34 cellular contexts compared by ENCODE assay signal in the genomic region with DNA sequence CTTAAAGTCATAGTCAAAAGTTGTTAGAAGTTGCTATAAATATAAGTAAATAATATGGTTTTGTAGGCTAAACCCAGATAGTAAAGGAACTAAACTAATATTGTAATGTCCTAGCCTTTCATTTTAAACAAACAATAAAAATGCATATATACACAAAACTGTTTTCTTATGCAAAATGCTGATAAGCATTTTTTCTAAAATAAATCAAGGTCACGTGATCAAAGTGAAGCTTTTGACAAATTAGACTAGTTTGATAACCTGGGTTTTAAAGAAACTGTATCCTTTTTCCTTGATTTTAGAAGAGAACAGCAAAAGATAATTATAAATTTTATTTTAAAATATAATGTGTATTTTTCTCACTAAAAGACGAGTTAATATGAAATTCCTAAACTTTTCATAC.
"Had no signal": no experiment of that assay in that cellular context is flagged by ENCODE, and none has a peak within 500 bp of the region (broad histone marks: within the 10 kb centered on the region; RNA-seq: fewer than 3 reads in every experiment).

No MANE protein-coding gene starts in this region.

- H3K36me3 Mint-ChIP-seq: activated naive CD4-positive, alpha-beta T cell treated with anti-CD3 and anti-CD28 coated beads, Interleukin-2, amount 50 U/mL, for 24 hours; activated naive CD8-positive, alpha-beta T cell treated with anti-CD3 and anti-CD28 coated beads for 36 hours had no signal

- H3K4me3 ChIP-seq: adrenal gland, body of pancreas, esophagus muscularis mucosa, gastrocnemius medialis, heart left ventricle had no signal

- H3K27me3 Mint-ChIP-seq: activated B cell treated with CpG ODN at 0.5 μM for 24 hours; activated CD8-positive, alpha-beta T cell treated with anti-CD3 and anti-CD28 coated beads for 36 hours; activated naive CD4-positive, alpha-beta T cell treated with anti-CD3 and anti-CD28 coated beads, Interleukin-2, amount 50 U/mL, for 24 hours; activated naive CD8-positive, alpha-beta T cell treated with anti-CD3 and anti-CD28 coated beads for 36 hours; activated naive CD8-positive, alpha-beta T cell treated with anti-CD3 and anti-CD28 coated beads, Interleukin-2, amount 50 U/mL, for 24 hours; effector memory CD8-positive, alpha-beta T cell; T-helper 17 cell had no signal

- ATAC-seq: activated CD4-positive, CD25-positive, alpha-beta regulatory T cell treated with anti-CD3 and anti-CD28 coated beads, Interleukin-2, amount 50 U/mL, for 24 hours; activated CD8-positive, alpha-beta T cell treated with anti-CD3 and anti-CD28 coated beads for 36 hours; activated naive CD8-positive, alpha-beta T cell treated with anti-CD3 and anti-CD28 coated beads, Interleukin-2, amount 50 U/mL, for 24 hours; body of pancreas; effector memory CD8-positive, alpha-beta T cell; foreskin keratinocyte; gastrocnemius medialis; heart left ventricle; T-helper 17 cell had no signal

- H3K36me3 ChIP-seq: adrenal gland, esophagus muscularis mucosa, gastrocnemius medialis, heart left ventricle, WERI-Rb-1 had no signal

- H3K4me1 ChIP-seq: adrenal gland, body of pancreas, esophagus muscularis mucosa, foreskin keratinocyte, gastrocnemius medialis, heart left ventricle had no signal

- H3K27ac Mint-ChIP-seq: activated B cell treated with CpG ODN at 0.5 μM for 24 hours; activated CD8-positive, alpha-beta T cell treated with anti-CD3 and anti-CD28 coated beads for 36 hours; activated naive CD4-positive, alpha-beta T cell treated with anti-CD3 and anti-CD28 coated beads for 36 hours; activated naive CD4-positive, alpha-beta T cell treated with anti-CD3 and anti-CD28 coated beads, Interleukin-2, amount 50 U/mL, for 24 hours; activated naive CD8-positive, alpha-beta T cell treated with anti-CD3 and anti-CD28 coated beads for 36 hours; activated naive CD8-positive, alpha-beta T cell treated with anti-CD3 and anti-CD28 coated beads, Interleukin-2, amount 50 U/mL, for 24 hours; activated T-helper 1 cell treated with anti-CD3 and anti-CD28 coated beads, Interleukin-12 subunit alpha, Interleukin-12 subunit beta, Interleukin-2, Interleukin-4 antibody, amounts not matched to agents 30 ng/mL and 10 ng/mL and 1 ng/mL, durations not matched to agents 14 hours and 24 hours and 36 hours; activated T-helper 2 cell treated with anti-CD3 and anti-CD28 coated beads, Interferon-gamma antibody, Interleukin-2, Interleukin-4, amounts not matched to agents 10 μg/mL and 5 μg/mL and 100 μg/mL, durations not matched to agents 14 hours and 24 hours and 36 hours; effector memory CD8-positive, alpha-beta T cell; T-helper 17 cell; T-helper 2 cell treated with Interferon-gamma antibody and Interleukin-4, amounts not matched to agents 5 μg/mL and 100 μg/mL, for 36 hours had no signal

- H3K9me3 ChIP-seq: adrenal gland, body of pancreas, esophagus muscularis mucosa, gastrocnemius medialis had no signal

- H3K27me3 ChIP-seq: adrenal gland, body of pancreas, esophagus muscularis mucosa, foreskin keratinocyte, gastrocnemius medialis, heart left ventricle had no signal

- H3K27ac ChIP-seq: adrenal gland, body of pancreas, esophagus muscularis mucosa, foreskin keratinocyte, gastrocnemius medialis, heart left ventricle, WERI-Rb-1 had no signal

- DNase-seq: activated B cell treated with CpG ODN at 0.5 μM for 24 hours; activated CD4-positive, alpha-beta T cell treated with anti-CD3 and anti-CD28 coated beads for 48 hours; activated CD4-positive, alpha-beta T cell treated with anti-CD3 and anti-CD28 coated beads, Interleukin-2, amount 50 U/mL, for 1 hour; activated CD4-positive, alpha-beta T cell treated with anti-CD3 and anti-CD28 coated beads, Interleukin-2, amount 50 U/mL, for 48 hours; activated CD8-positive, alpha-beta memory T cell treated with anti-CD3 and anti-CD28 coated beads for 24 hours; activated CD8-positive, alpha-beta T cell treated with anti-CD3 and anti-CD28 coated beads for 36 hours; activated effector memory CD4-positive, alpha-beta T cell treated with anti-CD3 and anti-CD28 coated beads, Interleukin-2, amount 50 U/mL, for 16 hours; activated naive CD4-positive, alpha-beta T cell treated with anti-CD3 and anti-CD28 coated beads for 36 hours; activated naive CD8-positive, alpha-beta T cell treated with anti-CD3 and anti-CD28 coated beads for 36 hours; activated naive CD8-positive, alpha-beta T cell treated with anti-CD3 and anti-CD28 coated beads, Interleukin-2, amount 50 U/mL, for 24 hours; activated T-cell treated with anti-CD3 and anti-CD28 coated beads, Interleukin-2, amount 50 U/mL, for 48 hours; adrenal gland; amygdala; aorta; body of pancreas; caudate nucleus; cortex of kidney; dermis blood vessel endothelial cell; effector CD4-positive, alpha-beta T cell; effector memory CD8-positive, alpha-beta T cell; erythroblast; foreskin keratinocyte; gastrocnemius medialis; glutamatergic neuron; heart left ventricle; T-helper 17 cell; T1000; WERI-Rb-1 had no signal

- H3K4me3 Mint-ChIP-seq: activated B cell treated with CpG ODN at 0.5 μM for 24 hours; activated CD8-positive, alpha-beta T cell treated with anti-CD3 and anti-CD28 coated beads for 36 hours; activated naive CD4-positive, alpha-beta T cell treated with anti-CD3 and anti-CD28 coated beads for 36 hours; activated naive CD4-positive, alpha-beta T cell treated with anti-CD3 and anti-CD28 coated beads, Interleukin-2, amount 50 U/mL, for 24 hours; activated naive CD8-positive, alpha-beta T cell treated with anti-CD3 and anti-CD28 coated beads for 36 hours; activated naive CD8-positive, alpha-beta T cell treated with anti-CD3 and anti-CD28 coated beads, Interleukin-2, amount 50 U/mL, for 24 hours; activated T-helper 1 cell treated with anti-CD3 and anti-CD28 coated beads, Interleukin-12 subunit alpha, Interleukin-12 subunit beta, Interleukin-2, Interleukin-4 antibody, amounts not matched to agents 30 ng/mL and 10 ng/mL and 1 ng/mL, durations not matched to agents 14 hours and 24 hours and 36 hours; effector memory CD8-positive, alpha-beta T cell; T-helper 17 cell; T-helper 2 cell treated with Interferon-gamma antibody and Interleukin-4, amounts not matched to agents 5 μg/mL and 100 μg/mL, for 36 hours had no signal

- H3K4me1 Mint-ChIP-seq: activated B cell treated with CpG ODN at 0.5 μM for 24 hours; activated naive CD4-positive, alpha-beta T cell treated with anti-CD3 and anti-CD28 coated beads, Interleukin-2, amount 50 U/mL, for 24 hours; activated naive CD8-positive, alpha-beta T cell treated with anti-CD3 and anti-CD28 coated beads for 36 hours; activated naive CD8-positive, alpha-beta T cell treated with anti-CD3 and anti-CD28 coated beads, Interleukin-2, amount 50 U/mL, for 24 hours; T-helper 17 cell had no signal
